Comparison of ENCODE assay signal across 21 cellular contexts in genomic region chr11:17141156-17141555, GRCh38.
"Had no signal": no experiment of that assay in that cellular context is flagged by ENCODE, and none has a peak within 500 bp of the region (broad histone marks: within the 10 kb centered on the region; RNA-seq: fewer than 3 reads in every experiment).

No MANE protein-coding gene starts in this region.

- H3K4me3 ChIP-seq: K562, SJSA1, SK-N-MC had no signal

- H3K4me1 Mint-ChIP-seq: IgD-negative memory B cell had no signal

- H3K9me3 ChIP-seq: SJSA1 had no signal

- DNase-seq: MV-4-11, NCI-H1048, NCI-H1105, NCI-H1417, NCI-H1436 treated with DMSO at 0.1 percent for 48 hours, NCI-H1694, NCI-H187 treated with DMSO at 0.1 percent for 48 hours, NCI-H2029 treated with DMSO at 0.1 percent for 48 hours, NCI-H2171 treated with DMSO at 0.1 percent for 48 hours, NCI-H345, NCI-H446 treated with DMSO at 0.1 percent for 48 hours, NCI-H510A treated with DMSO at 0.1 percent for 48 hours, NCI-H526, Right ventricle myocardium superior, RPMI8226, SIG-M5 had no signal

- H3K27ac ChIP-seq: SJSA1, SK-N-MC had no signal

- H3K27me3 Mint-ChIP-seq: IgD-negative memory B cell had no signal

- FAIRE-seq: K562, RCC 7860 had no signal

- H3K27me3 ChIP-seq: SJSA1 had no signal

- H3K9me3 Mint-ChIP-seq: IgD-negative memory B cell had no signal

- H3K27ac Mint-ChIP-seq: IgD-negative memory B cell had no signal

- H3K4me1 ChIP-seq: SJSA1 had no signal

- ATAC-seq: K562 had no signal
